ENCODE assay signal across 7 cellular contexts in the genomic region with DNA sequence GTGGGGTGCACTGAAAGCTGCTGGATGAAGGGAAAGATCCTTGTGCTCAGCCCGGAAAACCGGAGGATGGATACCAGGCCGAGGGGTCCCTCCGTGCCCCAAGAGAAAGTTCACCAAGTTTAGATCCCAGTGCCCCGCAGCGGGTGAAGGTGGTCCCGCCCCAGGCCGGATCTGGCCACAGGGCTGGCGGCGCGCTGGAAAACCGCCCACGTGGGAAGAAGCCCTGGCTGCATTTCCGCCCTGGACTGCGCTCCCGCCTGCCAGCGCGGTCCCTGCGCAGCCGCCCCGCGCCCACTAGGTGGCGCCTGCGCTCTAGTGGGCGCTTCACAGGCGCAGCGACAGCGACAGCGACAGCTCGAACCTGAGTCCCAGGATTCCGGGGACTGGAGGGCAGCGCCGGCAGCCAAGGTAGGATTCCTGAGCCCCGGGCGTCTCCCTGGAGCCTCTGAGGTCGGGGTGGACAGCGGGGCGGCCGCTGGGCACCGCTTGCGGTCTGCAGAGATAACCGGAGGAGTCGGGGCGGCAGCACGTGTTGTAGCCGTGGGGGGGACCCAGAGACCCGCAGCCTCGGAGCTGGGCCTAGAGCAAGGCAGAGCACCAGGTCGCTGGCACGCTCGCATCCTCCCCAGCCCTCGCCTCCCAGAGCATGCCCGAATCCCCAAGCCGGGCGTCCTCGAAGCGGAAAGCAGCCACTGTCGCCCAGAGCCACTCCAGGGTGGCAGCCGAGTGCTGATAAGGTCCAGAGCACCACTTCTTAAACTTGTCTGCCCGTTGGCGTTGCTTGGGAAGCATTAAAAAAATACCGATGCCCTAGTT. TPM values are rescaled to one million over a fixed set of nuclear protein-coding genes. Genes with fewer than 3 reads are reported as not detected.
DNase-seq lines count a peak whose midpoint lies in the region; ATAC-seq, FAIRE-seq and TF ChIP-seq lines count a peak whose summit lies in the region.

A gene with protein sequence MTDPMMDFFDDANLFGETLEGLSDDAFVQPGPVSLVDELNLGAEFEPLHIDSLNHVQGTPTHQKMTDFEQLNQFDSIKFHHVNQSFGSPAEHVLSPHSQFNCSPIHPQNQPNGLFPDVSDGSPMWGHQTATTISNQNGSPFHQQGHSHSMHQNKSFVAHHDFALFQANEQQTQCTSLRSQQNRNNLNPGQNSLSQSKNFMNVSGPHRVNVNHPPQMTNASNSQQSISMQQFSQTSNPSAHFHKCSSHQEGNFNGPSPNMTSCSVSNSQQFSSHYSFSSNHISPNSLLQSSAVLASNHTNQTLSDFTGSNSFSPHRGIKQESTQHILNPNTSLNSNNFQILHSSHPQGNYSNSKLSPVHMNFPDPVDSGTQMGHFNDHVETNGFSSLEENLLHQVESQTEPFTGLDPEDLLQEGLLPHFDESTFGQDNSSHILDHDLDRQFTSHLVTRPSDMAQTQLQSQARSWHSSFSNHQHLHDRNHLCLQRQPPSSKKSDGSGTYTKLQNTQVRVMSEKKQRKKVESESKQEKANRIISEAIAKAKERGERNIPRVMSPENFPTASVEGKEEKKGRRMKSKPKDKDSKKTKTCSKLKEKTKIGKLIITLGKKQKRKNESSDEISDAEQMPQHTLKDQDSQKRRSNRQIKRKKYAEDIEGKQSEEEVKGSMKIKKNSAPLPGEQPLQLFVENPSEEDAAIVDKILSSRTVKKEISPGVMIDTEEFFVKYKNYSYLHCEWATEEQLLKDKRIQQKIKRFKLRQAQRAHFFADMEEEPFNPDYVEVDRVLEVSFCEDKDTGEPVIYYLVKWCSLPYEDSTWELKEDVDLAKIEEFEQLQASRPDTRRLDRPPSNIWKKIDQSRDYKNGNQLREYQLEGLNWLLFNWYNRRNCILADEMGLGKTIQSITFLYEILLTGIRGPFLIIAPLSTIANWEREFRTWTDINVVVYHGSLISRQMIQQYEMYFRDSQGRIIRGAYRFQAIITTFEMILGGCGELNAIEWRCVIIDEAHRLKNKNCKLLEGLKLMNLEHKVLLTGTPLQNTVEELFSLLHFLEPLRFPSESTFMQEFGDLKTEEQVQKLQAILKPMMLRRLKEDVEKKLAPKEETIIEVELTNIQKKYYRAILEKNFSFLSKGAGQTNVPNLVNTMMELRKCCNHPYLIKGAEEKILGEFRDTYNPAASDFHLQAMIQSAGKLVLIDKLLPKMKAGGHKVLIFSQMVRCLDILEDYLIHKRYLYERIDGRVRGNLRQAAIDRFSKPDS (N-terminal part only) (plus strand): TSS at position 322 of the 816 bp plus-strand sequence. CDS start 101,099 bp downstream, outside the sequence.

- peaks cover 39% of the 10 kb centered on the region for H3K79me2 ChIP-seq in hepatocyte

- H3K4me3 ChIP-seq in astrocyte of the cerebellum (ENCODE audit: low read depth, low read length) (peak within 1 kb of the TSS; percentile 69), hepatocyte (peak within 1 kb of the TSS; percentile 75), retinal pigment epithelial cell (ENCODE audit: low read length) (peak within 1 kb of the TSS; percentile 77)

- no peaks in the 10 kb centered on the region for H3K9me2 ChIP-seq in hepatocyte (replicated peaks; ENCODE audit: insufficient read depth)

- DNase-seq in GM18507 (ENCODE audit: extremely low spot score, insufficient read length, low read depth) (peak; percentile 87), NCI-H2029 (lab: John Stamatoyannopoulos, UW) (peak; percentile 44), T-helper 9 cell (peak; percentile 60), astrocyte of the cerebellum (ENCODE audit: low read depth) (peak; percentile 49), hepatocyte (ENCODE audit: low spot score) (peak; percentile 95), retinal pigment epithelial cell (ENCODE audit: low read depth) (peak; percentile 39)

- peak; percentile 81 for ATAC-seq in HG02973 (IDR thresholded peaks at IDR 0.05; ENCODE audit: unreplicated experiment)

- H3K4me1 ChIP-seq in hepatocyte (ENCODE audit: insufficient read depth), result peaks cover 16% of the 10 kb centered on the region

- no peaks in the 10 kb centered on the region for H3K9me3 ChIP-seq in hepatocyte (ENCODE audit: low read depth)

- peak within 1 kb of the TSS; percentile 82 for H2AFZ ChIP-seq in hepatocyte

- no peaks in the 10 kb centered on the region for H3K36me3 ChIP-seq in hepatocyte (replicated peaks; ENCODE audit: insufficient read depth, low read depth)

- no peaks in the 10 kb centered on the region for H4K20me1 ChIP-seq in hepatocyte (ENCODE audit: insufficient read depth, poor library complexity, severe bottlenecking)

- no peaks in the 10 kb centered on the region for H3K27me3 ChIP-seq in hepatocyte

- peak within 1 kb of the TSS; percentile 88 for H3K4me2 ChIP-seq in hepatocyte

- in situ Hi-C loops in astrocyte of the cerebellum (cut with HindIII; ENCODE audit: low sequenced_read_pairs), result no loop called here

- peak within 1 kb of the TSS; percentile 91 for H3K27ac ChIP-seq in hepatocyte

- under 1% methylated on average over 55 of the region's 62 CpGs for WGBS in hepatocyte (ENCODE audit: low lambda C conversion rate, missing lambda C conversion rate)

- FAIRE-seq in GM18507 (lab: Jason Lieb, UNC), result peak; percentile 69

- TF ChIP-seq CTCF in astrocyte of the cerebellum (IDR thresholded peaks at IDR 0.05; ENCODE audit: low read depth, low read length, missing control alignments) (peak; percentile 99), hepatocyte (IDR thresholded peaks at IDR 0.05; ENCODE audit: poor library complexity) (peak; percentile 100), retinal pigment epithelial cell (conservative IDR thresholded peaks at IDR 0.05; ENCODE audit: low read depth, low read length) (peak; percentile 96)

RNA-seq across cellular contexts. Expression of the gene that starts here (rescaled TPM):
- 68.2 and 89.4 TPM in 2 replicates for total RNA-seq in hepatocyte
- 54.9 and 72.6 TPM in 2 replicates for polyA plus RNA-seq in hepatocyte

Comparison
In these comparisons a context has a peak if more than half of its experiments do, and no peak if none do; other contexts are left out.
1. Peak in every context shown above with its lines: DNase-seq, ATAC-seq, H3K4me3 ChIP-seq and H3K27ac ChIP-seq.
2. DNase-seq: peak in every context shown above with its lines; median percentile 95 in hepatocyte; 87 in GM18507; 60 in T-helper 9 cell; 49 in astrocyte of the cerebellum; 44 in NCI-H2029; 39 in retinal pigment epithelial cell.